In genomic region chr5:83476470-83476817, GRCh38 we compare ENCODE assay signal across 1 cellular context.
A peak's percentile ranks its signal among the peaks of the same experiment; 100 is the strongest.
TF ChIP-seq lines count a peak whose summit lies in the region.

No MANE protein-coding gene starts in this region.

TF ChIP-seq in H1, 55 proteins besides CTCF, POLR2A, EP300 and RAD21:
- no peak for TF ChIP-seq NRF1 (IDR thresholded peaks at IDR 0.05; ENCODE audit: low read depth, low read length)
- TF ChIP-seq ASH2L (IDR thresholded peaks at IDR 0.05; ENCODE audit: low read length) = peak; percentile 10
